Comparison of ENCODE assay signal across 22 cellular contexts in the genomic region with DNA sequence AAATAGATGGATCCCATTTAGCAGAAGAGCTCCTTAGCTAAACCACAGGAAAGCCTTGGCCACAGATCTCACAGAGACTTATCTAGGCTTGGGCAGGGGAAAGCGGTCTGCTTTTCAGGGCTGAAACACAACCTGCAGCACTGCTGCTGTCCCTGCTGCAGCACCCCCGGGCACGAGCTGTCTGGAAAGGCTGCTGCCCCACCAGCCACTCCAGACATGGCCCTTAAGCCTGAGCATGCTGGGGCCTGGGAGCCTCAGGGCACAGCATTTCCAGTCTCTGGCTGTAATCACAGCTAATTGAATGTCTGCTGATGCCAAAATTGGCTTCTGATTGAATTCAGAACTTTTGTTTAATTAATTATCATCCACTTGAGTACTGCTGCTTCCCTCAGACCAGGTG.
DNase-seq lines count a peak whose midpoint lies in the region; ATAC-seq, FAIRE-seq and TF ChIP-seq lines count a peak whose summit lies in the region.
"Had no signal": no experiment of that assay in that cellular context is flagged by ENCODE, and none has a peak within 500 bp of the region (broad histone marks: within the 10 kb centered on the region; RNA-seq: fewer than 3 reads in every experiment).

No MANE protein-coding gene starts in this region.

- peaks cover 4% of the 10 kb centered on the region for H3K36me3 Mint-ChIP-seq in WTC11
- H3K36me3 Mint-ChIP-seq: CD4-positive, CD25-positive, alpha-beta regulatory T cell; naive thymus-derived CD4-positive, alpha-beta T cell had no signal

- peak; percentile 84 for DNase-seq in DMS79 (lab: John Stamatoyannopoulos, UW)
- DNase-seq in NCI-H1092 (lab: John Stamatoyannopoulos, UW), result peak; percentile 6
- peak; percentile 36 for DNase-seq in NCI-H524 treated with DMSO at 0.1 percent for 48 hours (lab: John Stamatoyannopoulos, UW)
- no peak for DNase-seq in WTC11 (ENCODE audit: low spot score)
- DNase-seq in stimulated activated naive CD4-positive, alpha-beta T cell treated with Interleukin-2 at 50 U/mL for 16 hours (lab: John Stamatoyannopoulos, UW), result no peak
- no peak for DNase-seq in GM12891 (ENCODE audit: insufficient read length, low spot score)
- no peak for DNase-seq in AG20443 (ENCODE audit: low spot score)
- DNase-seq: activated CD4-positive, alpha-beta T cell treated with anti-CD3 and anti-CD28 coated beads, Interleukin-2, amount 10 ng/mL, durations not matched to agents 7 days and 5 days; activated naive CD4-positive, alpha-beta T cell treated with anti-CD3 and anti-CD28 coated beads for 36 hours; brain microvascular endothelial cell; Karpas-422; midbrain; naive thymus-derived CD4-positive, alpha-beta T cell; NCI-H2029 treated with DMSO at 0.1 percent for 48 hours; NCI-H510A; occipital lobe; stimulated activated CD4-positive, alpha-beta T cell treated with anti-CD3 and anti-CD28 coated beads, Interleukin-15, amount 100 ng/mL, for 24 hours; stimulated activated naive CD4-positive, alpha-beta T cell; uterus had no signal

- TF ChIP-seq CTCF in WTC11 (IDR thresholded peaks at IDR 0.05), result no peak

- no peaks in the 10 kb centered on the region for H3K27me3 Mint-ChIP-seq in WTC11 (ENCODE audit: low read depth)

- no peak overlapping the region for H3K27ac Mint-ChIP-seq in WTC11
- H3K27ac Mint-ChIP-seq: activated naive CD4-positive, alpha-beta T cell treated with anti-CD3 and anti-CD28 coated beads for 36 hours; naive thymus-derived CD4-positive, alpha-beta T cell had no signal

- CTCF ChIA-PET in WTC11 (lab: Charles Lee), result interaction anchor here (1.0 kb wide), 1 partner anchor 36 kb away, joined by 3 read pairs; no protein-coding TSS in a partner anchor

- H3K4me1 Mint-ChIP-seq in WTC11, result peaks cover 2% of the 10 kb centered on the region; the same call in 1 of the 2 replicates

- no peak overlapping the region for H3K4me3 Mint-ChIP-seq in WTC11
- H3K4me3 Mint-ChIP-seq: activated CD4-positive, alpha-beta T cell treated with anti-CD3 and anti-CD28 coated beads, Interleukin-2, amount 10 ng/mL, durations not matched to agents 7 days and 5 days; activated naive CD4-positive, alpha-beta T cell treated with anti-CD3 and anti-CD28 coated beads for 36 hours; CD4-positive, CD25-positive, alpha-beta regulatory T cell; naive thymus-derived CD4-positive, alpha-beta T cell had no signal

- POLR2A ChIA-PET in WTC11 (lab: Charles Lee), result no interaction called here

- no peak for TF ChIP-seq POLR2A in GM12891 (IDR thresholded peaks at IDR 0.05; ENCODE audit: low read depth, low read length)

- peaks cover 10% of the 10 kb centered on the region for H3K9me3 Mint-ChIP-seq in WTC11
- H3K9me3 Mint-ChIP-seq: activated naive CD4-positive, alpha-beta T cell treated with anti-CD3 and anti-CD28 coated beads for 36 hours had no signal

- peak; percentile 16; the same call in 1 of the 2 replicates for ATAC-seq in WTC11
- ATAC-seq: naive thymus-derived CD4-positive, alpha-beta T cell had no signal

- no peak for FAIRE-seq in GM12891 (lab: Jason Lieb, UNC)
- FAIRE-seq: H1, islet of Langerhans had no signal

TF ChIP-seq in WTC11, 78 proteins besides CTCF, POLR2A, EP300 and RAD21:
- TF ChIP-seq, protein P1, sequence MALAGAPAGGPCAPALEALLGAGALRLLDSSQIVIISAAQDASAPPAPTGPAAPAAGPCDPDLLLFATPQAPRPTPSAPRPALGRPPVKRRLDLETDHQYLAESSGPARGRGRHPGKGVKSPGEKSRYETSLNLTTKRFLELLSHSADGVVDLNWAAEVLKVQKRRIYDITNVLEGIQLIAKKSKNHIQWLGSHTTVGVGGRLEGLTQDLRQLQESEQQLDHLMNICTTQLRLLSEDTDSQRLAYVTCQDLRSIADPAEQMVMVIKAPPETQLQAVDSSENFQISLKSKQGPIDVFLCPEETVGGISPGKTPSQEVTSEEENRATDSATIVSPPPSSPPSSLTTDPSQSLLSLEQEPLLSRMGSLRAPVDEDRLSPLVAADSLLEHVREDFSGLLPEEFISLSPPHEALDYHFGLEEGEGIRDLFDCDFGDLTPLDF (CRISPR knock-in tag; IDR thresholded peaks at IDR 0.05), result no peak
- no peak for TF ChIP-seq KAT7 (CRISPR knock-in tag; IDR thresholded peaks at IDR 0.05; ENCODE audit: borderline replicate concordance)
- TF ChIP-seq, protein P2, sequence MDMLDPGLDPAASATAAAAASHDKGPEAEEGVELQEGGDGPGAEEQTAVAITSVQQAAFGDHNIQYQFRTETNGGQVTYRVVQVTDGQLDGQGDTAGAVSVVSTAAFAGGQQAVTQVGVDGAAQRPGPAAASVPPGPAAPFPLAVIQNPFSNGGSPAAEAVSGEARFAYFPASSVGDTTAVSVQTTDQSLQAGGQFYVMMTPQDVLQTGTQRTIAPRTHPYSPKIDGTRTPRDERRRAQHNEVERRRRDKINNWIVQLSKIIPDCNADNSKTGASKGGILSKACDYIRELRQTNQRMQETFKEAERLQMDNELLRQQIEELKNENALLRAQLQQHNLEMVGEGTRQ (CRISPR knock-in tag; IDR thresholded peaks at IDR 0.05), result no peak
- TF ChIP-seq TEAD4 (CRISPR knock-in tag; IDR thresholded peaks at IDR 0.05), result no peak
- no peak for TF ChIP-seq ATF1 (CRISPR knock-in tag; IDR thresholded peaks at IDR 0.05)
- TF ChIP-seq, protein P3, sequence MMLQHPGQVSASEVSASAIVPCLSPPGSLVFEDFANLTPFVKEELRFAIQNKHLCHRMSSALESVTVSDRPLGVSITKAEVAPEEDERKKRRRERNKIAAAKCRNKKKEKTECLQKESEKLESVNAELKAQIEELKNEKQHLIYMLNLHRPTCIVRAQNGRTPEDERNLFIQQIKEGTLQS (CRISPR knock-in tag; conservative IDR thresholded peaks at IDR 0.05), result no peak
- no peak for TF ChIP-seq OVOL2 (CRISPR knock-in tag; IDR thresholded peaks at IDR 0.05; ENCODE audit: borderline replicate concordance)

TF ChIP-seq in GM12891, 5 proteins besides CTCF, POLR2A, EP300 and RAD21:
- TF ChIP-seq TAF1 (IDR thresholded peaks at IDR 0.05; ENCODE audit: low read depth, low read length), result no peak
- TF ChIP-seq POLR2AphosphoS5 (IDR thresholded peaks at IDR 0.05; ENCODE audit: low read depth, low read length), result no peak
- TF ChIP-seq POU2F2 (IDR thresholded peaks at IDR 0.05; ENCODE audit: low read depth, low read length), result no peak
- no peak for TF ChIP-seq PAX5 (IDR thresholded peaks at IDR 0.05; ENCODE audit: insufficient read depth, low read length, severe bottlenecking)
- TF ChIP-seq SPI1 (IDR thresholded peaks at IDR 0.05; ENCODE audit: low read depth, low read length), result no peak

Comparison
In these comparisons a context has a peak if more than half of its experiments do, and no peak if none do; other contexts are left out.
1. DNase-seq: peak in DMS79 (single experiment), NCI-H1092 (single experiment) and NCI-H524 treated with DMSO at 0.1 percent for 48 hours (single experiment); none in WTC11 (single experiment), stimulated activated naive CD4-positive, alpha-beta T cell treated with Interleukin-2 at 50 U/mL for 16 hours (single experiment), GM12891 (single experiment) and AG20443 (single experiment).